ENCODE assay signal across 1 cellular context in genomic region chr2:65061146-65061909, GRCh38.
TF ChIP-seq lines count a peak whose summit lies in the region.

No MANE protein-coding gene starts in this region.

TF ChIP-seq in WTC11, 78 proteins besides CTCF, POLR2A, EP300 and RAD21 (continued from another document):
- TF ChIP-seq AFF4 (CRISPR knock-in tag; IDR thresholded peaks at IDR 0.05; ENCODE audit: borderline replicate concordance): no peak
